ENCODE assay signal across 12 cellular contexts in genomic region chr7:28623105-28623730, GRCh38.
DNase-seq lines count a peak whose midpoint lies in the region; ATAC-seq and TF ChIP-seq lines count a peak whose summit lies in the region.
"Had no signal": no experiment of that assay in that cellular context is flagged by ENCODE, and none has a peak within 500 bp of the region (broad histone marks: within the 10 kb centered on the region; RNA-seq: fewer than 3 reads in every experiment).

No MANE protein-coding gene starts in this region.

- H3K4me1 ChIP-seq in DOHH2 (ENCODE audit: control insufficient read depth, low read length): peaks cover 13% of the 10 kb centered on the region

- no peak overlapping the region for H3K27ac ChIP-seq in DOHH2 (ENCODE audit: low read depth, low read length)
- H3K27ac ChIP-seq in CD4-positive, alpha-beta T cell (ENCODE audit: low read depth, low read length): no peak overlapping the region

- H3F3A ChIP-seq in DOHH2 (ENCODE audit: control insufficient read depth, insufficient read depth): no peaks in the 10 kb centered on the region

- H3K9me3 Mint-ChIP-seq in nephron: no peaks in the 10 kb centered on the region
- no peaks in the 10 kb centered on the region for H3K9me3 Mint-ChIP-seq in CD4-positive, alpha-beta T cell
- H3K9me3 Mint-ChIP-seq: activated CD4-positive, alpha-beta T cell treated with anti-CD3 and anti-CD28 coated beads, Interleukin-2, amount 10 ng/mL, durations not matched to agents 24 days and 14 days; CD8-positive, alpha-beta T cell had no signal

- no peak for TF ChIP-seq CTCF in DOHH2 (IDR thresholded peaks at IDR 0.05; ENCODE audit: low read depth, low read length, poor library complexity, severe bottlenecking)
- TF ChIP-seq CTCF in nephron (IDR thresholded peaks at IDR 0.05; ENCODE audit: unreplicated experiment in 3 of 3): no peak
- TF ChIP-seq CTCF in CD4-positive, alpha-beta T cell (IDR thresholded peaks at IDR 0.05): no peak

- intact Hi-C loops in CD4-positive, alpha-beta T cell (cut with DNase I, micrococcal nuclease): no loop called here

- H3K27me3 ChIP-seq in DOHH2 (ENCODE audit: control insufficient read depth, low read length): no peaks in the 10 kb centered on the region
- H3K27me3 ChIP-seq in CD4-positive, alpha-beta T cell (ENCODE audit: control insufficient read depth, insufficient read depth, low read length): no peaks in the 10 kb centered on the region
- H3K27me3 ChIP-seq: sigmoid colon had no signal

- POLR2A ChIA-PET in CD4-positive, alpha-beta T cell (lab: Charles Lee): no interaction called here

- H3K9me2 ChIP-seq in DOHH2 (replicated peaks; ENCODE audit: control insufficient read depth, low read length): no peaks in the 10 kb centered on the region

- H3K9me3 ChIP-seq in DOHH2 (ENCODE audit: control insufficient read depth, insufficient read depth, low read length) (no peaks in the 10 kb centered on the region), T-helper 17 cell (ENCODE audit: control insufficient read depth, low read length, poor library complexity, severe bottlenecking) (no peaks in the 10 kb centered on the region)
- H3K9me3 ChIP-seq in CD4-positive, alpha-beta T cell (ENCODE audit: control insufficient read depth, low read length): no peaks in the 10 kb centered on the region
- H3K9me3 ChIP-seq: sigmoid colon had no signal

- no peak overlapping the region for H3K4me3 ChIP-seq in DOHH2 (ENCODE audit: low read length)
- H3K4me3 ChIP-seq: sigmoid colon had no signal

- DNase-seq in NAMALWA (ENCODE audit: low spot score) (peak; percentile 17), dedifferentiated amniotic fluid mesenchymal stem cell (ENCODE audit: extremely low spot score) (peak; percentile 87), T-helper 17 cell (no peak), hypothalamus (lab: John Stamatoyannopoulos, UW) (no peak)
- DNase-seq in CD4-positive, alpha-beta T cell: no peak
- DNase-seq: activated CD4-positive, alpha-beta T cell treated with anti-CD3 and anti-CD28 coated beads, Interleukin-2, amount 10 ng/mL, durations not matched to agents 24 days and 14 days; activated effector memory CD4-positive, alpha-beta T cell treated with Interleukin-2 at 50 U/mL for 16 hours; CD8-positive, alpha-beta T cell; sigmoid colon had no signal

- H3K27me3 Mint-ChIP-seq in nephron (ENCODE audit: low read depth) (no peaks in the 10 kb centered on the region), T-helper 17 cell (peaks cover 11% of the 10 kb centered on the region)
- peaks cover 4% of the 10 kb centered on the region for H3K27me3 Mint-ChIP-seq in CD4-positive, alpha-beta T cell
- H3K27me3 Mint-ChIP-seq: activated CD4-positive, alpha-beta T cell treated with anti-CD3 and anti-CD28 coated beads, Interleukin-2, amount 10 ng/mL, durations not matched to agents 24 days and 14 days had no signal

- H3K36me3 Mint-ChIP-seq in nephron (ENCODE audit: low read depth) (no peaks in the 10 kb centered on the region), T-helper 17 cell (ENCODE audit: low read depth) (no peaks in the 10 kb centered on the region)
- H3K36me3 Mint-ChIP-seq in CD4-positive, alpha-beta T cell (ENCODE audit: low read depth): no peaks in the 10 kb centered on the region
- H3K36me3 Mint-ChIP-seq: CD8-positive, alpha-beta T cell had no signal

- ATAC-seq in T-helper 17 cell (no peak), HG03342 (IDR thresholded peaks at IDR 0.05; ENCODE audit: unreplicated experiment) (no peak)
- no peak for ATAC-seq in CD4-positive, alpha-beta T cell (ENCODE audit: poor library complexity)
- ATAC-seq: CD8-positive, alpha-beta T cell had no signal

- H3K4me3 Mint-ChIP-seq in nephron (no peak overlapping the region), T-helper 17 cell (no peak overlapping the region)
- H3K4me3 Mint-ChIP-seq in CD4-positive, alpha-beta T cell: no peak overlapping the region
- H3K4me3 Mint-ChIP-seq: activated CD4-positive, alpha-beta T cell treated with anti-CD3 and anti-CD28 coated beads, Interleukin-2, amount 10 ng/mL, durations not matched to agents 24 days and 14 days; CD8-positive, alpha-beta T cell had no signal

- CTCF ChIA-PET in CD4-positive, alpha-beta T cell (lab: Charles Lee): no interaction called here

- no peaks in the 10 kb centered on the region for H4K20me1 ChIP-seq in DOHH2 (ENCODE audit: control insufficient read depth, insufficient read depth, low read depth, low read length)

- H3K4me1 Mint-ChIP-seq in nephron (peaks cover 69% of the 10 kb centered on the region), T-helper 17 cell (no peaks in the 10 kb centered on the region)
- H3K4me1 Mint-ChIP-seq in CD4-positive, alpha-beta T cell (ENCODE audit: low read depth): no peaks in the 10 kb centered on the region
- H3K4me1 Mint-ChIP-seq: activated CD4-positive, alpha-beta T cell treated with anti-CD3 and anti-CD28 coated beads, Interleukin-2, amount 10 ng/mL, durations not matched to agents 24 days and 14 days had no signal

- H3K4me2 ChIP-seq in DOHH2 (ENCODE audit: low read length): peak overlapping the region; percentile 3; the same call in 1 of the 2 replicates

- no peaks in the 10 kb centered on the region; the same call in 1 of the 2 replicates for H3K79me2 ChIP-seq in DOHH2 (ENCODE audit: control insufficient read depth, low read length)

- H3K36me3 ChIP-seq in DOHH2 (ENCODE audit: control insufficient read depth, low read length): no peaks in the 10 kb centered on the region
- H3K36me3 ChIP-seq: sigmoid colon had no signal

- peak overlapping the region; percentile 50 to 77 (median 61) for H3K27ac Mint-ChIP-seq in nephron
- H3K27ac Mint-ChIP-seq in T-helper 17 cell: no peak overlapping the region
- H3K27ac Mint-ChIP-seq in CD4-positive, alpha-beta T cell: no peak overlapping the region
- H3K27ac Mint-ChIP-seq: activated CD4-positive, alpha-beta T cell treated with anti-CD3 and anti-CD28 coated beads, Interleukin-2, amount 10 ng/mL, durations not matched to agents 24 days and 14 days; CD8-positive, alpha-beta T cell had no signal

Comparison
In these comparisons a context has a peak if more than half of its experiments do, and no peak if none do; other contexts are left out.
1. DNase-seq: peak in NAMALWA (single experiment) and dedifferentiated amniotic fluid mesenchymal stem cell (single experiment); none in T-helper 17 cell (0 of 3), CD4-positive, alpha-beta T cell (0 of 10) and hypothalamus (0 of 51).
2. H3K27ac Mint-ChIP-seq: peak in nephron (3 of 3); none in T-helper 17 cell (single experiment) and CD4-positive, alpha-beta T cell (single experiment).